Comparison of ENCODE assay signal across 11 cellular contexts in the genomic region with DNA sequence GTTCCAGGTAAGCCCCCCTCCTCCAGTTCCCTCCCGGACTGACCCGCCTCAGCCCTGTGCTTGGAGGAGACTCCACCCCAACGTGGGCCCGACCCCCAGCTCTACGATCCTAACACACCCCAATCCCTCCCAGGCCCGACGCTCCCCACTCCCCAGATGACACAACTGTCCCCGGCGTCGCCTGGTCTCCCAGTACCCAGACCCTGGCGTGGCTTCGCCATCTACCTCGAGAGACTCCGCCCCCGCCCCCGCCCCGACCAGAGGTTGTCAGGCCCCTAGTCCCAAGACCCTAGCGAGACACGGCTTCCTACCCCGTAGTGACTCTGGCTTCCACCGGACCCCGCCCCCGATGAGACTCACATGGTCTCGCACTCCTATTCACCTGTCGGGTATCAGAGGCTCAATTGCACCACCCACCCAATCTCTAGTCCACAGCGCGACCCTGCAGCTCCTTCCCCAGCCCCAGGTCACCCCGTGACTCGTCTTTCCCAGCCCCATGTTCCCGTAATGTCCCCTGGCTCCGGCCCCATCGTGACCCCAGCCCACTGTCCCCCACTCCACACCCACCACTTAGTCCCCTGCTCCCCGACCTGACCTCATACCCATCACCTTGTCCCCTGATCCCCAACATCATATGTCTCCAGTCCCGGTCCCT. TPM values are rescaled to one million over a fixed set of nuclear protein-coding genes. Genes with fewer than 3 reads are reported as not detected.
A peak's percentile ranks its signal among the peaks of the same experiment; 100 is the strongest.
DNase-seq lines count a peak whose midpoint lies in the region; ATAC-seq, FAIRE-seq and TF ChIP-seq lines count a peak whose summit lies in the region.
"Had no signal": no experiment of that assay in that cellular context is flagged by ENCODE, and none has a peak within 500 bp of the region (broad histone marks: within the 10 kb centered on the region; RNA-seq: fewer than 3 reads in every experiment).

No MANE protein-coding gene starts in this region.

- no peak for TF ChIP-seq POLR2A in right lobe of liver (IDR thresholded peaks at IDR 0.05)
- TF ChIP-seq POLR2A in HepG2 (IDR thresholded peaks at IDR 0.05; ENCODE audit: insufficient read depth in 1 of 2, low read depth in 2 of 2, low read length in 2 of 2): no peak

- DNase-seq in right lobe of liver: peak in 2 of 3 donors; percentile 32 to 54
- DNase-seq in HepG2 (ENCODE audit: low spot score): no peak
- DNase-seq in natural killer cell treated with Interleukin-12 subunit alpha and Interleukin-12 subunit beta and Interleukin-15 and Interleukin-18, amount 100 ng/mL, for 72 hours (ENCODE audit: low spot score): no peak
- DNase-seq in HuH-7 (ENCODE audit: low spot score): no peak
- DNase-seq in DMS53 treated with DMSO at 0.1 percent for 48 hours (lab: John Stamatoyannopoulos, UW; ENCODE audit: unreplicated experiment): no peak
- DNase-seq: NCI-H446 had no signal

- no peak overlapping the region for H3K4me2 ChIP-seq in HepG2 (ENCODE audit: low read depth, low read length)

- no peaks in the 10 kb centered on the region for H3K79me2 ChIP-seq in HepG2 (ENCODE audit: insufficient read depth, low read length)

- POLR2A ChIA-PET in HepG2 (lab: Yijun Ruan, JAX): no interaction called here

- no peak for TF ChIP-seq EP300 in HepG2 (IDR thresholded peaks at IDR 0.05; ENCODE audit: low read depth in 2 of 2, low read length in 2 of 2)
- TF ChIP-seq EP300 in HepG2 (CRISPR knock-in tag; IDR thresholded peaks at IDR 0.05; ENCODE audit: borderline replicate concordance): no peak

- BruUV-seq in HepG2 (replicated peaks; lab: Mats Ljungman, UMichigan): no TSS peak

- no peak overlapping the region for H3K9ac ChIP-seq in HepG2 (ENCODE audit: insufficient read depth, low read depth, low read length)

- H3K4me3 Mint-ChIP-seq in natural killer cell treated with Interleukin-12 subunit alpha and Interleukin-12 subunit beta and Interleukin-15 and Interleukin-18, amount 100 ng/mL, for 72 hours: peak overlapping the region; percentile 30

- no peaks in the 10 kb centered on the region for H4K20me1 ChIP-seq in HepG2 (ENCODE audit: insufficient read depth, low read length)

- no peak for FAIRE-seq in HepG2 (lab: Jason Lieb, UNC)

- CTCF ChIA-PET in HepG2 (lab: Yijun Ruan, JAX; ENCODE audit: low intra/inter-chr PET ratio, low total read pairs): no interaction called here

- ATAC-seq in right lobe of liver (no peak), HepG2 (no peak), GM21529 (IDR thresholded peaks at IDR 0.05; ENCODE audit: unreplicated experiment) (no peak), GM19463 (IDR thresholded peaks at IDR 0.05; ENCODE audit: unreplicated experiment) (no peak)
- ATAC-seq in natural killer cell treated with Interleukin-12 subunit alpha and Interleukin-12 subunit beta and Interleukin-15 and Interleukin-18, amount 100 ng/mL, for 72 hours: no peak

- no peaks in the 10 kb centered on the region for H3K36me3 ChIP-seq in right lobe of liver
- H3K36me3 ChIP-seq in HepG2 (replicated peaks in 1 of 2; ENCODE audit: control insufficient read depth in 1 of 2, insufficient read depth in 2 of 2, low read length in 2 of 2): peaks cover 0 to 2% of the 10 kb centered on the region in 2 experiments; a peak in 1 of 5 replicates
- peaks cover 24% of the 10 kb centered on the region for H3K36me3 ChIP-seq in ectodermal cell (ENCODE audit: control insufficient read depth, insufficient read depth, low read length)
- H3K36me3 ChIP-seq: BE2C had no signal

- peaks cover 63 to 68% of the 10 kb centered on the region in 2 donors for H3K4me1 Mint-ChIP-seq in natural killer cell treated with Interleukin-12 subunit alpha and Interleukin-12 subunit beta and Interleukin-15 and Interleukin-18, amount 100 ng/mL, for 72 hours (ENCODE audit: low read depth in 2 of 2)

- no peak overlapping the region for H3K27ac ChIP-seq in right lobe of liver
- H3K27ac ChIP-seq in HepG2 (ENCODE audit: extremely low read length, insufficient read depth, low read length): no peak overlapping the region
- no peak overlapping the region for H3K27ac ChIP-seq in ectodermal cell (ENCODE audit: insufficient read depth, low read depth, low read length, poor library complexity, severe bottlenecking)

- no peak for TF ChIP-seq RAD21 in HepG2 (CRISPR knock-in tag; IDR thresholded peaks at IDR 0.05)

- no peak overlapping the region for H2AFZ ChIP-seq in HepG2 (ENCODE audit: low read length)

- H3K36me3 Mint-ChIP-seq in natural killer cell treated with Interleukin-12 subunit alpha and Interleukin-12 subunit beta and Interleukin-15 and Interleukin-18, amount 100 ng/mL, for 72 hours: peaks cover 14% of the 10 kb centered on the region

- H3K9me3 ChIP-seq in right lobe of liver (no peaks in the 10 kb centered on the region), HepG2 (ENCODE audit: low read length) (no peaks in the 10 kb centered on the region), ectodermal cell (ENCODE audit: control insufficient read depth, low read length) (no peaks in the 10 kb centered on the region)
- H3K9me3 ChIP-seq: BE2C had no signal

- H3K4me1 ChIP-seq in right lobe of liver (peaks cover 0 to 8% (median 4%) of the 10 kb centered on the region in 4 donors), HepG2 (ENCODE audit: insufficient read depth, low read length) (peaks cover 23% of the 10 kb centered on the region), ectodermal cell (ENCODE audit: control insufficient read depth, insufficient read depth, low read length) (peaks cover 13% of the 10 kb centered on the region)
- H3K4me1 ChIP-seq: BE2C had no signal

- 55% methylated on average over 9 of the region's 34 CpGs for WGBS in right lobe of liver (ENCODE audit: insufficient coverage, low coverage, low lambda C conversion rate, missing lambda C conversion rate)
- WGBS in HepG2 (ENCODE audit: low lambda C conversion rate): 86% methylated on average over 33 of the region's 34 CpGs
- WGBS in ectodermal cell, 2 experiments: 6% methylated on average over 34 of the region's 34 CpGs

- peak overlapping the region in 2 of 3 donors; percentile 56 to 67 for H3K4me3 ChIP-seq in right lobe of liver
- H3K4me3 ChIP-seq in HepG2 (replicated peaks in 1 of 3; ENCODE audit: insufficient read depth in 1 of 3, low read depth in 2 of 3, low read length in 3 of 3): no peak overlapping the region
- peak overlapping the region; percentile 11 for H3K4me3 ChIP-seq in ectodermal cell (ENCODE audit: insufficient read depth, low read depth, low read length)

- in situ Hi-C loops in HepG2 (cut with HindIII; ENCODE audit: extremely low pct_ligation_motif_present, low pct_unique_long_range_greater_than_20kb): no loop called here

- TF ChIP-seq CTCF in right lobe of liver (IDR thresholded peaks at IDR 0.05) (no peak), HepG2 (CRISPR knock-in tag; IDR thresholded peaks at IDR 0.05) (no peak)

- H3K27me3 Mint-ChIP-seq in natural killer cell treated with Interleukin-12 subunit alpha and Interleukin-12 subunit beta and Interleukin-15 and Interleukin-18, amount 100 ng/mL, for 72 hours: no peaks in the 10 kb centered on the region

- H3K9me3 Mint-ChIP-seq in natural killer cell treated with Interleukin-12 subunit alpha and Interleukin-12 subunit beta and Interleukin-15 and Interleukin-18, amount 100 ng/mL, for 72 hours: no peaks in the 10 kb centered on the region
- H3K9me3 Mint-ChIP-seq: T-helper 1 cell treated with Interleukin-12 subunit alpha and Interleukin-12 subunit beta and Interleukin-4 antibody, amounts not matched to agents 30 μg/mL and 1 μg/mL, for 36 hours had no signal

- H3K27me3 ChIP-seq in right lobe of liver (no peaks in the 10 kb centered on the region), HepG2 (ENCODE audit: control insufficient read depth in 1 of 2, insufficient read depth in 2 of 2, low read length in 2 of 2) (no peaks in the 10 kb centered on the region), ectodermal cell (ENCODE audit: control insufficient read depth, insufficient read depth, low read length, poor library complexity, severe bottlenecking) (peaks cover 11% of the 10 kb centered on the region)
- H3K27me3 ChIP-seq: BE2C had no signal

- intact Hi-C loops in right lobe of liver (cut with DNase I) (no loop called here), HepG2 (cut with micrococcal nuclease; ENCODE audit: unreplicated experiment) (no loop called here)

- peak overlapping the region in 1 of 2 donors; percentile 100 for H3K27ac Mint-ChIP-seq in natural killer cell treated with Interleukin-12 subunit alpha and Interleukin-12 subunit beta and Interleukin-15 and Interleukin-18, amount 100 ng/mL, for 72 hours

RNA-seq across cellular contexts. Expression of a gene that starts 2.9 kb away (rescaled TPM):
- total RNA-seq in right lobe of liver (1 to 10 TPM; 1.1 to 5.0 (median 3.5) TPM), HepG2 (2016; rRNA removed; fragmentation: Illumina TruSeq; extraction: Trizol) (not detected in 2 replicates)
- not detected in 2 replicates for total RNA-seq in HepG2 (2016; cell fraction: cytosol; rRNA removed; fragmentation: Illumina TruSeq; extraction: Trizol; ENCODE audit: low read depth)
- not detected in 2 replicates for total RNA-seq in HepG2 (2016; cell fraction: insoluble cytoplasmic fraction; rRNA removed; fragmentation: Illumina TruSeq; extraction: Trizol)
- total RNA-seq in HepG2 (2016; cell fraction: membrane; rRNA removed; fragmentation: Illumina TruSeq; extraction: Trizol): not detected in 2 replicates
- total RNA-seq in HepG2 (2016; cell fraction: nucleus; rRNA removed; fragmentation: Illumina TruSeq; extraction: Trizol): not detected in 2 replicates
- polyA plus RNA-seq in HepG2 (2011; rRNA removed): not detected in 2 replicates
- polyA plus RNA-seq in HepG2 (2011; cell fraction: cytosol; rRNA removed): not detected in 2 replicates
- polyA plus RNA-seq in HepG2 (2011; cell fraction: nucleus; rRNA removed): 0.12 TPM in 1 of 2 replicates, not detected in the other
- polyA plus RNA-seq in HepG2 (2012): 0.52 and 2.6 TPM in 2 replicates
- not detected in 2 replicates for polyA plus RNA-seq in HepG2 (2016; cell fraction: cytosol; fragmentation: Illumina TruSeq; extraction: Trizol; ENCODE audit: low read depth)
- not detected in 2 replicates for polyA plus RNA-seq in HepG2 (2016; cell fraction: insoluble cytoplasmic fraction; fragmentation: Illumina TruSeq; extraction: Trizol; ENCODE audit: low read depth)
- not detected in 2 replicates for polyA plus RNA-seq in HepG2 (2016; cell fraction: membrane; fragmentation: Illumina TruSeq; extraction: Trizol; ENCODE audit: low read depth)
- not detected in 2 replicates for polyA plus RNA-seq in HepG2 (2016; cell fraction: nucleus; fragmentation: Illumina TruSeq; extraction: Trizol; ENCODE audit: insufficient read depth, low read depth)
- 0.14 TPM in 1 of 2 replicates, not detected in the other for polyA minus RNA-seq in HepG2 (2011; rRNA and poly(A)+ RNA removed; ENCODE audit: low replicate concordance)
- not detected in 2 replicates for polyA minus RNA-seq in HepG2 (2011; cell fraction: cytosol; rRNA and poly(A)+ RNA removed)
- not detected in 2 replicates for polyA minus RNA-seq in HepG2 (2011; cell fraction: nucleus; rRNA and poly(A)+ RNA removed)
- not detected for polyA plus RNA-seq in ectodermal cell (2013, experiment 1 of 4)
- not detected for polyA plus RNA-seq in ectodermal cell (2013, experiment 2 of 4)
- not detected for polyA plus RNA-seq in ectodermal cell (2013, experiment 3 of 4)
- not detected for polyA plus RNA-seq in ectodermal cell (2013, experiment 4 of 4)
- total RNA-seq in natural killer cell treated with Interleukin-12 subunit alpha and Interleukin-12 subunit beta and Interleukin-15 and Interleukin-18, amount 100 ng/mL, for 72 hours: 100 to 1,000 TPM; 102 to 122 TPM

RNA-seq across cellular contexts. Expression of a gene that starts 13.2 kb away (rescaled TPM):
- total RNA-seq in right lobe of liver (1 to 10 TPM in 4 of 6 experiments, under 1 TPM in 2; 0.25 to 4.6 (median 2.4) TPM), HepG2 (2016; rRNA removed; fragmentation: Illumina TruSeq; extraction: Trizol) (0.07 TPM in 1 of 2 replicates, not detected in the other)
- total RNA-seq in HepG2 (2016; cell fraction: cytosol; rRNA removed; fragmentation: Illumina TruSeq; extraction: Trizol; ENCODE audit: low read depth): not detected in 2 replicates
- 0.11 and 0.25 TPM in 2 replicates for total RNA-seq in HepG2 (2016; cell fraction: insoluble cytoplasmic fraction; rRNA removed; fragmentation: Illumina TruSeq; extraction: Trizol)
- not detected in 2 replicates for total RNA-seq in HepG2 (2016; cell fraction: membrane; rRNA removed; fragmentation: Illumina TruSeq; extraction: Trizol)
- total RNA-seq in HepG2 (2016; cell fraction: nucleus; rRNA removed; fragmentation: Illumina TruSeq; extraction: Trizol): 1.4 TPM in 1 of 2 replicates, not detected in the other
- polyA plus RNA-seq in HepG2 (2011; rRNA removed): 0.18 and 0.22 TPM in 2 replicates
- 0.11 and 0.36 TPM in 2 replicates for polyA plus RNA-seq in HepG2 (2011; cell fraction: cytosol; rRNA removed)
- polyA plus RNA-seq in HepG2 (2011; cell fraction: nucleus; rRNA removed): 0.33 and 0.95 TPM in 2 replicates
- 0.31 and 0.64 TPM in 2 replicates for polyA plus RNA-seq in HepG2 (2012)
- polyA plus RNA-seq in HepG2 (2016; cell fraction: cytosol; fragmentation: Illumina TruSeq; extraction: Trizol; ENCODE audit: low read depth): not detected in 2 replicates
- not detected in 2 replicates for polyA plus RNA-seq in HepG2 (2016; cell fraction: insoluble cytoplasmic fraction; fragmentation: Illumina TruSeq; extraction: Trizol; ENCODE audit: low read depth)
- polyA plus RNA-seq in HepG2 (2016; cell fraction: membrane; fragmentation: Illumina TruSeq; extraction: Trizol; ENCODE audit: low read depth): 0.35 and 0.39 TPM in 2 replicates
- 0.45 TPM in 1 of 2 replicates, not detected in the other for polyA plus RNA-seq in HepG2 (2016; cell fraction: nucleus; fragmentation: Illumina TruSeq; extraction: Trizol; ENCODE audit: insufficient read depth, low read depth)
- 0.20 and 1.2 TPM in 2 replicates for polyA minus RNA-seq in HepG2 (2011; rRNA and poly(A)+ RNA removed; ENCODE audit: low replicate concordance)
- polyA minus RNA-seq in HepG2 (2011; cell fraction: cytosol; rRNA and poly(A)+ RNA removed): not detected in 2 replicates
- polyA minus RNA-seq in HepG2 (2011; cell fraction: nucleus; rRNA and poly(A)+ RNA removed): 0.26 and 0.37 TPM in 2 replicates
- polyA plus RNA-seq in ectodermal cell (2013, experiment 1 of 4): 9.2 TPM
- polyA plus RNA-seq in ectodermal cell (2013, experiment 2 of 4): 8.2 TPM
- polyA plus RNA-seq in ectodermal cell (2013, experiment 3 of 4): 4.1 TPM
- 5.0 TPM for polyA plus RNA-seq in ectodermal cell (2013, experiment 4 of 4)
- total RNA-seq in natural killer cell treated with Interleukin-12 subunit alpha and Interleukin-12 subunit beta and Interleukin-15 and Interleukin-18, amount 100 ng/mL, for 72 hours: 1 to 10 TPM; 4.2 to 5.3 TPM

RNA-seq across cellular contexts. Expression of a gene that starts 24.1 kb away (rescaled TPM):
- total RNA-seq in right lobe of liver (1 to 10 TPM; 3.3 to 8.9 (median 5.3) TPM), HepG2 (2016; rRNA removed; fragmentation: Illumina TruSeq; extraction: Trizol) (12.1 and 12.5 TPM in 2 replicates)
- total RNA-seq in HepG2 (2016; cell fraction: cytosol; rRNA removed; fragmentation: Illumina TruSeq; extraction: Trizol; ENCODE audit: low read depth): 11.8 and 12.3 TPM in 2 replicates
- total RNA-seq in HepG2 (2016; cell fraction: insoluble cytoplasmic fraction; rRNA removed; fragmentation: Illumina TruSeq; extraction: Trizol): 9.2 and 11.2 TPM in 2 replicates
- 23.3 and 24.4 TPM in 2 replicates for total RNA-seq in HepG2 (2016; cell fraction: membrane; rRNA removed; fragmentation: Illumina TruSeq; extraction: Trizol)
- 7.1 and 8.2 TPM in 2 replicates for total RNA-seq in HepG2 (2016; cell fraction: nucleus; rRNA removed; fragmentation: Illumina TruSeq; extraction: Trizol)
- polyA plus RNA-seq in HepG2 (2011; rRNA removed): 10.4 and 10.8 TPM in 2 replicates
- 9.2 and 9.3 TPM in 2 replicates for polyA plus RNA-seq in HepG2 (2011; cell fraction: cytosol; rRNA removed)
- 10.2 and 11.2 TPM in 2 replicates for polyA plus RNA-seq in HepG2 (2011; cell fraction: nucleus; rRNA removed)
- polyA plus RNA-seq in HepG2 (2012): 7.3 and 7.6 TPM in 2 replicates
- polyA plus RNA-seq in HepG2 (2016; cell fraction: cytosol; fragmentation: Illumina TruSeq; extraction: Trizol; ENCODE audit: low read depth): 15.6 and 17.1 TPM in 2 replicates
- polyA plus RNA-seq in HepG2 (2016; cell fraction: insoluble cytoplasmic fraction; fragmentation: Illumina TruSeq; extraction: Trizol; ENCODE audit: low read depth): 12.6 and 13.8 TPM in 2 replicates
- polyA plus RNA-seq in HepG2 (2016; cell fraction: membrane; fragmentation: Illumina TruSeq; extraction: Trizol; ENCODE audit: low read depth): 23.9 and 26.3 TPM in 2 replicates
- polyA plus RNA-seq in HepG2 (2016; cell fraction: nucleus; fragmentation: Illumina TruSeq; extraction: Trizol; ENCODE audit: insufficient read depth, low read depth): 13.0 and 14.8 TPM in 2 replicates
- polyA minus RNA-seq in HepG2 (2011; rRNA and poly(A)+ RNA removed; ENCODE audit: low replicate concordance): 22.0 and 36.3 TPM in 2 replicates
- 4.6 and 8.0 TPM in 2 replicates for polyA minus RNA-seq in HepG2 (2011; cell fraction: cytosol; rRNA and poly(A)+ RNA removed)
- 5.3 and 5.8 TPM in 2 replicates for polyA minus RNA-seq in HepG2 (2011; cell fraction: nucleus; rRNA and poly(A)+ RNA removed)
- 256 TPM for polyA plus RNA-seq in ectodermal cell (2013, experiment 1 of 4)
- 264 TPM for polyA plus RNA-seq in ectodermal cell (2013, experiment 2 of 4)
- 213 TPM for polyA plus RNA-seq in ectodermal cell (2013, experiment 3 of 4)
- polyA plus RNA-seq in ectodermal cell (2013, experiment 4 of 4): 230 TPM
- not detected for total RNA-seq in natural killer cell treated with Interleukin-12 subunit alpha and Interleukin-12 subunit beta and Interleukin-15 and Interleukin-18, amount 100 ng/mL, for 72 hours

RNA-seq across cellular contexts. Expression of a gene that starts 25.5 kb away (rescaled TPM):
- total RNA-seq in right lobe of liver: not detected
- 0.31 TPM in 1 of 2 replicates, not detected in the other for total RNA-seq in HepG2 (2016; rRNA removed; fragmentation: Illumina TruSeq; extraction: Trizol)
- total RNA-seq in HepG2 (2016; cell fraction: cytosol; rRNA removed; fragmentation: Illumina TruSeq; extraction: Trizol; ENCODE audit: low read depth): not detected in 2 replicates
- 0.17 TPM in 1 of 2 replicates, not detected in the other for total RNA-seq in HepG2 (2016; cell fraction: insoluble cytoplasmic fraction; rRNA removed; fragmentation: Illumina TruSeq; extraction: Trizol)
- total RNA-seq in HepG2 (2016; cell fraction: membrane; rRNA removed; fragmentation: Illumina TruSeq; extraction: Trizol): not detected in 2 replicates
- total RNA-seq in HepG2 (2016; cell fraction: nucleus; rRNA removed; fragmentation: Illumina TruSeq; extraction: Trizol): not detected in 2 replicates
- polyA plus RNA-seq in HepG2 (2011; rRNA removed): 0.30 and 0.33 TPM in 2 replicates
- 0.13 and 0.24 TPM in 2 replicates for polyA plus RNA-seq in HepG2 (2011; cell fraction: cytosol; rRNA removed)
- 0.16 and 0.45 TPM in 2 replicates for polyA plus RNA-seq in HepG2 (2011; cell fraction: nucleus; rRNA removed)
- 0.29 TPM in 1 of 2 replicates, not detected in the other for polyA plus RNA-seq in HepG2 (2012)
- not detected in 2 replicates for polyA plus RNA-seq in HepG2 (2016; cell fraction: cytosol; fragmentation: Illumina TruSeq; extraction: Trizol; ENCODE audit: low read depth)
- polyA plus RNA-seq in HepG2 (2016; cell fraction: insoluble cytoplasmic fraction; fragmentation: Illumina TruSeq; extraction: Trizol; ENCODE audit: low read depth): not detected in 2 replicates
- polyA plus RNA-seq in HepG2 (2016; cell fraction: membrane; fragmentation: Illumina TruSeq; extraction: Trizol; ENCODE audit: low read depth): not detected in 2 replicates
- polyA plus RNA-seq in HepG2 (2016; cell fraction: nucleus; fragmentation: Illumina TruSeq; extraction: Trizol; ENCODE audit: insufficient read depth, low read depth): 1.0 TPM in 1 of 2 replicates, not detected in the other
- not detected in 2 replicates for polyA minus RNA-seq in HepG2 (2011; rRNA and poly(A)+ RNA removed; ENCODE audit: low replicate concordance)
- not detected in 2 replicates for polyA minus RNA-seq in HepG2 (2011; cell fraction: cytosol; rRNA and poly(A)+ RNA removed)
- not detected in 2 replicates for polyA minus RNA-seq in HepG2 (2011; cell fraction: nucleus; rRNA and poly(A)+ RNA removed)
- 5.4 TPM for polyA plus RNA-seq in ectodermal cell (2013, experiment 1 of 4)
- 4.3 TPM for polyA plus RNA-seq in ectodermal cell (2013, experiment 2 of 4)
- polyA plus RNA-seq in ectodermal cell (2013, experiment 3 of 4): 8.6 TPM
- 7.2 TPM for polyA plus RNA-seq in ectodermal cell (2013, experiment 4 of 4)
- not detected for total RNA-seq in natural killer cell treated with Interleukin-12 subunit alpha and Interleukin-12 subunit beta and Interleukin-15 and Interleukin-18, amount 100 ng/mL, for 72 hours

RNA-seq across cellular contexts. Expression of a gene that starts 49.9 kb away (rescaled TPM):
- total RNA-seq in right lobe of liver: under 1 TPM in 1 of 6 experiments, not detected in 5; 0.32 TPM
- total RNA-seq in HepG2 (2016; rRNA removed; fragmentation: Illumina TruSeq; extraction: Trizol): not detected in 2 replicates
- total RNA-seq in HepG2 (2016; cell fraction: cytosol; rRNA removed; fragmentation: Illumina TruSeq; extraction: Trizol; ENCODE audit: low read depth): not detected in 2 replicates
- not detected in 2 replicates for total RNA-seq in HepG2 (2016; cell fraction: insoluble cytoplasmic fraction; rRNA removed; fragmentation: Illumina TruSeq; extraction: Trizol)
- not detected in 2 replicates for total RNA-seq in HepG2 (2016; cell fraction: membrane; rRNA removed; fragmentation: Illumina TruSeq; extraction: Trizol)
- not detected in 2 replicates for total RNA-seq in HepG2 (2016; cell fraction: nucleus; rRNA removed; fragmentation: Illumina TruSeq; extraction: Trizol)
- polyA plus RNA-seq in HepG2 (2011; rRNA removed): not detected in 2 replicates
- polyA plus RNA-seq in HepG2 (2011; cell fraction: cytosol; rRNA removed): not detected in 2 replicates
- not detected in 2 replicates for polyA plus RNA-seq in HepG2 (2011; cell fraction: nucleus; rRNA removed)
- not detected in 2 replicates for polyA plus RNA-seq in HepG2 (2012)
- not detected in 2 replicates for polyA plus RNA-seq in HepG2 (2016; cell fraction: cytosol; fragmentation: Illumina TruSeq; extraction: Trizol; ENCODE audit: low read depth)
- not detected in 2 replicates for polyA plus RNA-seq in HepG2 (2016; cell fraction: insoluble cytoplasmic fraction; fragmentation: Illumina TruSeq; extraction: Trizol; ENCODE audit: low read depth)
- not detected in 2 replicates for polyA plus RNA-seq in HepG2 (2016; cell fraction: membrane; fragmentation: Illumina TruSeq; extraction: Trizol; ENCODE audit: low read depth)
- not detected in 2 replicates for polyA plus RNA-seq in HepG2 (2016; cell fraction: nucleus; fragmentation: Illumina TruSeq; extraction: Trizol; ENCODE audit: insufficient read depth, low read depth)
- polyA minus RNA-seq in HepG2 (2011; rRNA and poly(A)+ RNA removed; ENCODE audit: low replicate concordance): not detected in 2 replicates
- polyA minus RNA-seq in HepG2 (2011; cell fraction: cytosol; rRNA and poly(A)+ RNA removed): not detected in 2 replicates
- polyA minus RNA-seq in HepG2 (2011; cell fraction: nucleus; rRNA and poly(A)+ RNA removed): not detected in 2 replicates
- 0.31 TPM for polyA plus RNA-seq in ectodermal cell (2013, experiment 1 of 4)
- polyA plus RNA-seq in ectodermal cell (2013, experiment 2 of 4): not detected
- polyA plus RNA-seq in ectodermal cell (2013, experiment 3 of 4): 0.11 TPM
- 0.32 TPM for polyA plus RNA-seq in ectodermal cell (2013, experiment 4 of 4)
- under 1 TPM in 1 of 2 donors, not detected in 1; 0.56 TPM for total RNA-seq in natural killer cell treated with Interleukin-12 subunit alpha and Interleukin-12 subunit beta and Interleukin-15 and Interleukin-18, amount 100 ng/mL, for 72 hours

Comparison
In these comparisons a context has a peak if more than half of its experiments do, and no peak if none do; other contexts are left out.
1. DNase-seq: peak in right lobe of liver (2 of 3); none in HepG2 (single experiment), natural killer cell treated with Interleukin-12 subunit alpha and Interleukin-12 subunit beta and Interleukin-15 and Interleukin-18, amount 100 ng/mL, for 72 hours (single experiment), HuH-7 (single experiment) and DMS53 treated with DMSO at 0.1 percent for 48 hours (single experiment).
2. H3K4me3 ChIP-seq: peak in right lobe of liver (2 of 3) and ectodermal cell (single experiment); none in HepG2 (0 of 3).
3. RNA of a gene that starts 2.9 kb away (total RNA-seq): 102 to 122 TPM in natural killer cell treated with Interleukin-12 subunit alpha and Interleukin-12 subunit beta and Interleukin-15 and Interleukin-18, amount 100 ng/mL, for 72 hours; 1.1 to 5.0 TPM in right lobe of liver and not detected in HepG2; every median in the first group is over 10 times any median in the second.